ENCODE assay signal across 8 cellular contexts in genomic region chr3:88058593-88059379, GRCh38. TPM values are rescaled to one million over a fixed set of nuclear protein-coding genes. Genes with fewer than 3 reads are reported as not detected.
DNase-seq lines count a peak whose midpoint lies in the region; TF ChIP-seq lines count a peak whose summit lies in the region.

Gene CGGBP1 (minus strand): TSS chr3:88059005. CDS start chr3:88055976, 3,029 bp downstream.
Gene ZNF654 (plus strand): TSS chr3:88059255. CDS start chr3:88059320, 65 bp downstream.

- no peaks in the 10 kb centered on the region; the same call in 1 of the 2 replicates for H3K79me2 ChIP-seq in H9 (ENCODE audit: insufficient read depth, low read length)

- H3T11ph ChIP-seq in H9 (ENCODE audit: low read length): no peak within 1 kb of the TSS

- no peak within 1 kb of the TSS for H2BK120ac ChIP-seq in H9 (ENCODE audit: low read depth, low read length, poor library complexity, severe bottlenecking)

- peak within 1 kb of the TSS; percentile 56 for H3K9ac ChIP-seq in H9 (ENCODE audit: extremely low read depth, insufficient read length, low read length)

- H3K4me3 Mint-ChIP-seq in H9: peak within 1 kb of the TSS; percentile 96 to 98
- H3K4me3 Mint-ChIP-seq in nephron: peak within 1 kb of the TSS; percentile 98 to 100 (median 99)
- H3K4me3 Mint-ChIP-seq in stimulated activated naive CD8-positive, alpha-beta T cell treated with anti-CD3 and anti-CD28 coated beads, Interleukin-15, Interleukin-2, amounts not matched to agents 100 ng/mL and 50 ng/mL, for 24 hours: peak within 1 kb of the TSS; percentile 93

- H3K56ac ChIP-seq in H9 (ENCODE audit: insufficient read length, low read depth, low read length): no peak within 1 kb of the TSS

- H2AFZ ChIP-seq in H9 (ENCODE audit: low read length): no peak within 1 kb of the TSS

- H3K36me3 Mint-ChIP-seq in H9 (ENCODE audit: insufficient read depth in 1 of 3, low read depth in 3 of 3): peaks cover 6 to 28% (median 25%) of the 10 kb centered on the region in 3 experiments; a peak in 5 of 7 replicates
- H3K36me3 Mint-ChIP-seq in nephron (ENCODE audit: low read depth): peaks cover 26% of the 10 kb centered on the region
- H3K36me3 Mint-ChIP-seq in stimulated activated naive CD8-positive, alpha-beta T cell treated with anti-CD3 and anti-CD28 coated beads, Interleukin-15, Interleukin-2, amounts not matched to agents 100 ng/mL and 50 ng/mL, for 24 hours (ENCODE audit: low read depth): peaks cover 35% of the 10 kb centered on the region

- H3K27ac Mint-ChIP-seq in H9: peak within 1 kb of the TSS; percentile 95 to 98 (median 96)
- peak within 1 kb of the TSS; percentile 89 to 97 (median 96) for H3K27ac Mint-ChIP-seq in nephron
- H3K27ac Mint-ChIP-seq in stimulated activated naive CD8-positive, alpha-beta T cell treated with anti-CD3 and anti-CD28 coated beads, Interleukin-15, Interleukin-2, amounts not matched to agents 100 ng/mL and 50 ng/mL, for 24 hours: peak within 1 kb of the TSS; percentile 85

- H3K23me2 ChIP-seq in H9 (ENCODE audit: insufficient read length, low read depth, low read length, poor library complexity, severe bottlenecking): peaks cover 13% of the 10 kb centered on the region

- peak within 1 kb of the TSS; percentile 88 for H3K4me2 ChIP-seq in H9 (ENCODE audit: insufficient read depth, insufficient read length, low read length)

- no peak for TF ChIP-seq CTCF in H9 (conservative IDR thresholded peaks at IDR 0.05)
- no peak for TF ChIP-seq CTCF in fibroblast of the aortic adventitia (IDR thresholded peaks at IDR 0.05; ENCODE audit: insufficient read depth, low read length)
- TF ChIP-seq CTCF in nephron (IDR thresholded peaks at IDR 0.05; ENCODE audit: unreplicated experiment in 3 of 3): no peak

- H3K23ac ChIP-seq in H9 (ENCODE audit: insufficient read length, low read depth, low read length): no peak within 1 kb of the TSS

- no CpG with 5 or more reads among the region's 76 CpGs for WGBS in H9 (ENCODE audit: extremely low coverage, insufficient read length, low lambda C conversion rate)

- no peak within 1 kb of the TSS for H2BK12ac ChIP-seq in H9 (ENCODE audit: insufficient read length, low read depth, low read length)

- H3K27me3 ChIP-seq in H9 (ENCODE audit: insufficient read depth, low read length) (no peaks in the 10 kb centered on the region), MG63 (no peaks in the 10 kb centered on the region)

- H2BK15ac ChIP-seq in H9 (ENCODE audit: low read depth, low read length): no peak within 1 kb of the TSS

- no peaks in the 10 kb centered on the region for H3K79me1 ChIP-seq in H9 (ENCODE audit: insufficient read depth, low read depth, low read length, poor library complexity, severe bottlenecking)

- H3K4me1 Mint-ChIP-seq in H9: peaks cover 17 to 20% of the 10 kb centered on the region in 2 experiments
- H3K4me1 Mint-ChIP-seq in nephron: peaks cover 49% of the 10 kb centered on the region
- H3K4me1 Mint-ChIP-seq in stimulated activated naive CD8-positive, alpha-beta T cell treated with anti-CD3 and anti-CD28 coated beads, Interleukin-15, Interleukin-2, amounts not matched to agents 100 ng/mL and 50 ng/mL, for 24 hours (ENCODE audit: low read depth): peaks cover 57% of the 10 kb centered on the region

- no peak within 1 kb of the TSS for H2BK20ac ChIP-seq in H9 (ENCODE audit: low read depth, low read length, poor library complexity, severe bottlenecking)

- H2BK5ac ChIP-seq in H9 (ENCODE audit: insufficient read length, low read length): no peak within 1 kb of the TSS

- no peaks in the 10 kb centered on the region for H4K20me1 ChIP-seq in H9 (ENCODE audit: control insufficient read depth, insufficient read depth, insufficient read length)

- H3K4ac ChIP-seq in H9 (ENCODE audit: low read depth, low read length): no peak within 1 kb of the TSS

- no peak within 1 kb of the TSS for H4K91ac ChIP-seq in H9 (ENCODE audit: insufficient read length, low read depth, low read length)

- peak within 1 kb of the TSS; percentile 39; the same call in 1 of the 2 replicates for H3K14ac ChIP-seq in H9 (ENCODE audit: insufficient read depth, low read length)

- no peak within 1 kb of the TSS for H2AK5ac ChIP-seq in H9 (ENCODE audit: insufficient read length, low read length)

- H3K18ac ChIP-seq in H9 (ENCODE audit: insufficient read length, low read depth, low read length): no peak within 1 kb of the TSS

- no peak within 1 kb of the TSS for H3K27ac ChIP-seq in H9 (ENCODE audit: insufficient read length, low read depth, low read length)

- H3K4me3 ChIP-seq in MG63: peak within 1 kb of the TSS; percentile 74
- peak within 1 kb of the TSS; percentile 83 for H3K4me3 ChIP-seq in fibroblast of the aortic adventitia (ENCODE audit: low read depth, low read length)

- peaks cover 25% of the 10 kb centered on the region for H3K36me3 ChIP-seq in MG63

- DNase-seq in ELR (ENCODE audit: low read depth) (peak; percentile 99), H9 (peak; percentile 98), MG63 (peak; percentile 93), SHP77 treated with DMSO at 0.1 percent for 48 hours (lab: John Stamatoyannopoulos, UW) (peak; percentile 95), fibroblast of the aortic adventitia (ENCODE audit: low read depth) (peak; percentile 99)
- peak; percentile 100 for DNase-seq in activated effector memory CD4-positive, alpha-beta T cell treated with anti-CD3 and anti-CD28 coated beads, Interleukin-2, amount 50 U/mL, for 16 hours

- H3K9me3 Mint-ChIP-seq in H9: peaks cover 0 to 1% of the 10 kb centered on the region in 2 experiments; a peak in 2 of 5 replicates
- no peaks in the 10 kb centered on the region for H3K9me3 Mint-ChIP-seq in nephron
- H3K9me3 Mint-ChIP-seq in stimulated activated naive CD8-positive, alpha-beta T cell treated with anti-CD3 and anti-CD28 coated beads, Interleukin-15, Interleukin-2, amounts not matched to agents 100 ng/mL and 50 ng/mL, for 24 hours: no peaks in the 10 kb centered on the region

- no peaks in the 10 kb centered on the region for H3K27me3 Mint-ChIP-seq in H9 (ENCODE audit: low read depth)
- H3K27me3 Mint-ChIP-seq in nephron (ENCODE audit: low read depth): no peaks in the 10 kb centered on the region
- no peaks in the 10 kb centered on the region for H3K27me3 Mint-ChIP-seq in stimulated activated naive CD8-positive, alpha-beta T cell treated with anti-CD3 and anti-CD28 coated beads, Interleukin-15, Interleukin-2, amounts not matched to agents 100 ng/mL and 50 ng/mL, for 24 hours

- H4K5ac ChIP-seq in H9 (ENCODE audit: insufficient read length, low read depth, low read length): no peak within 1 kb of the TSS

- no peak within 1 kb of the TSS for H4K8ac ChIP-seq in H9 (replicated peaks; ENCODE audit: insufficient read length, low read depth, low read length)

- no peaks in the 10 kb centered on the region for H3K4me1 ChIP-seq in H9 (ENCODE audit: insufficient read depth, low read length)

- H3K9me3 ChIP-seq in H9 (ENCODE audit: control insufficient read depth, low read depth, low read length): no peaks in the 10 kb centered on the region
- H3K9me3 ChIP-seq in MG63: no peaks in the 10 kb centered on the region

RNA-seq across cellular contexts. Expression of gene CGGBP1, which starts in this region (rescaled TPM):
- total RNA-seq in H9 (2021): 72.1 and 75.0 TPM in 2 replicates
- total RNA-seq in MG63 (2014; rRNA removed; shearing (Covaris generic); ENCODE audit: low replicate concordance): 4.7 and 4.8 TPM in 2 replicates
- 104 and 231 TPM in 2 replicates for total RNA-seq in fibroblast of the aortic adventitia (ENCODE audit: low replicate concordance)

RNA-seq across cellular contexts. Expression of gene ZNF654, which starts in this region (rescaled TPM):
- total RNA-seq in H9 (2021) (6.9 and 8.7 TPM in 2 replicates), fibroblast of the aortic adventitia (ENCODE audit: low replicate concordance) (19.1 and 20.6 TPM in 2 replicates)
- total RNA-seq in MG63 (2014; rRNA removed; shearing (Covaris generic); ENCODE audit: low replicate concordance): 3.1 and 6.7 TPM in 2 replicates

Comparison
In these comparisons a context has a peak if more than half of its experiments do, and no peak if none do; other contexts are left out.
1. RNA of gene CGGBP1 (total RNA-seq): 104 to 231 TPM in fibroblast of the aortic adventitia and 72.1 to 75.0 TPM in H9; 4.7 to 4.8 TPM in MG63; every median in the first group is over 10 times any median in the second.
2. Peak in every context shown above with its lines, with median percentiles within 50 percentile points of each other: DNase-seq, H3K27ac Mint-ChIP-seq and H3K4me3 Mint-ChIP-seq.